ENCODE assay signal across 1 cellular context in genomic region chr5:34957299-34957698, GRCh38.
TF ChIP-seq lines count a peak whose summit lies in the region.

No MANE protein-coding gene starts in this region.

TF ChIP-seq in K562, 482 proteins besides CTCF, POLR2A, EP300 and RAD21:
- TF ChIP-seq KLF6 (CRISPR knock-in tag; IDR thresholded peaks at IDR 0.05; ENCODE audit: borderline replicate concordance): no peak
- TF ChIP-seq MYNN (IDR thresholded peaks at IDR 0.05): peak; percentile 39; the same call in 1 of the 2 replicates
- TF ChIP-seq MYNN (CRISPR knock-in tag; IDR thresholded peaks at IDR 0.05): no peak
- TF ChIP-seq HLTF (IDR thresholded peaks at IDR 0.05): no peak
- no peak for TF ChIP-seq POLR2B (IDR thresholded peaks at IDR 0.05; ENCODE audit: low read depth, partially characterized antibody)
TF ChIP-seq in K562: peak in this region for 1.
